In the genomic region with DNA sequence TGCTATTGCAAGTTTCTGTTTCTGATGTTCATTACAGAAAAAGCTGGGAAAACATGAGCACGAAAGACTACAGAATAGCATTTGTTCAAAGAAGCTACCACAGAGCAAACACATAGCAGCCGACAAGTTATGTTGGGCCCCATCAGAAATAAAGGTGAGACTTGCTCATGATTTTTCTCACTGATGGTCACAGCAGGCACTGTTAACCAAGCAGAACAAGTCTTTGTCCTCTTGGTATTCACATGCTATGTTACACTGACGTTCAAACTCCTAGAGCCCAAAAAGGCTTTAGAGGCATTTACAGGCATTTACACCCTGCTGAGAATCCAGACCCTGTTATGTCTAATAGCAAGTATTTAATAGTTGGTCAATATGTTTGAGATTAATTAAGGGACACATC, we compare ENCODE assay signal across 20 cellular contexts.
"Had no signal": no experiment of that assay in that cellular context is flagged by ENCODE, and none has a peak within 500 bp of the region (broad histone marks: within the 10 kb centered on the region; RNA-seq: fewer than 3 reads in every experiment).

No MANE protein-coding gene starts in this region.

- H3K36me3 ChIP-seq: gastrocnemius medialis, spleen, tibial nerve, upper lobe of right lung, vagina had no signal

- H3K9me3 ChIP-seq: testis, upper lobe of right lung, vagina had no signal

- H2AFZ ChIP-seq: parathyroid adenoma had no signal

- ATAC-seq: esophagus mucosa; gastrocnemius medialis; naive thymus-derived CD4-positive, alpha-beta T cell; sciatic nerve; stimulated activated naive B cell treated with anti-CD40 and anti-IgM and Interleukin-4, amounts not matched to agents 10 μg/mL and 1 μg/mL and 100 μg/mL, for 72 hours; stimulated activated naive CD8-positive, alpha-beta T cell treated with anti-CD3 and anti-CD28 coated beads, Interleukin-15, amount 100 ng/mL, for 72 hours; upper lobe of right lung had no signal

- H3K79me2 ChIP-seq: parathyroid adenoma had no signal

- H3K9ac ChIP-seq: parathyroid adenoma had no signal

- H3K4me1 ChIP-seq: gastrocnemius medialis, parathyroid adenoma, spleen, testis, tibial nerve, upper lobe of right lung, vagina had no signal

- H3K27ac ChIP-seq: dorsolateral prefrontal cortex, gastrocnemius medialis, parathyroid adenoma, spleen, testis, tibial nerve, upper lobe of right lung, vagina had no signal

- FAIRE-seq: endometrium had no signal

- DNase-seq: cortex of kidney; dorsolateral prefrontal cortex; effector CD8-positive, alpha-beta T cell; gastrocnemius medialis; glutamatergic neuron; naive thymus-derived CD4-positive, alpha-beta T cell; nephron progenitor cell; spleen; stimulated activated CD4-positive, alpha-beta T cell treated with anti-CD3 and anti-CD28 coated beads, Interleukin-2, amount 100 ng/mL, for 24 hours; stimulated activated CD4-positive, alpha-beta T cell treated with anti-CD3 and anti-CD28 coated beads, Interleukin-4, amount 100 ng/mL, for 4 hours; stimulated activated naive B cell treated with anti-CD40 and anti-IgM and Interleukin-4, amounts not matched to agents 10 μg/mL and 1 μg/mL and 100 μg/mL, for 72 hours; stimulated activated naive CD8-positive, alpha-beta T cell treated with anti-CD3 and anti-CD28 coated beads, Interleukin-15, amount 100 ng/mL, for 72 hours; testis; upper lobe of right lung had no signal

- H3K27me3 ChIP-seq: gastrocnemius medialis, spleen, testis, tibial nerve, upper lobe of right lung, vagina had no signal

- H3K4me3 ChIP-seq: dorsolateral prefrontal cortex, gastrocnemius medialis, spleen, testis, tibial nerve, upper lobe of right lung, vagina had no signal
